ENCODE assay signal across 21 cellular contexts in genomic region chrX:48903290-48903689, GRCh38.
"Had no signal": no experiment of that assay in that cellular context is flagged by ENCODE, and none has a peak within 500 bp of the region (broad histone marks: within the 10 kb centered on the region; RNA-seq: fewer than 3 reads in every experiment).

No MANE protein-coding gene starts in this region.

- H3K27me3 ChIP-seq: MG63, Peyer's patch had no signal

- H3K9me3 Mint-ChIP-seq: activated CD4-positive, alpha-beta memory T cell treated with anti-CD3 and anti-CD28 coated beads for 36 hours; activated CD4-positive, alpha-beta T cell treated with anti-CD3 and anti-CD28 coated beads, Interleukin-2, amount 10 ng/mL, durations not matched to agents 24 days and 14 days; activated T-helper 1 cell treated with anti-CD3 and anti-CD28 coated beads, Interleukin-12 subunit alpha, Interleukin-12 subunit beta, Interleukin-2, Interleukin-4 antibody, amounts not matched to agents 30 ng/mL and 10 ng/mL and 1 ng/mL, durations not matched to agents 14 hours and 24 hours and 36 hours; T-helper 1 cell treated with Interleukin-12 subunit alpha and Interleukin-12 subunit beta and Interleukin-4 antibody, amounts not matched to agents 30 μg/mL and 1 μg/mL, for 36 hours; WTC11 had no signal

- H3K27me3 Mint-ChIP-seq: activated CD4-positive, alpha-beta memory T cell treated with anti-CD3 and anti-CD28 coated beads for 36 hours; activated CD4-positive, alpha-beta T cell treated with anti-CD3 and anti-CD28 coated beads, Interleukin-2, amount 10 ng/mL, durations not matched to agents 24 days and 14 days had no signal

- H3K9me3 ChIP-seq: breast epithelium, MG63, Peyer's patch had no signal

- H3K36me3 ChIP-seq: breast epithelium had no signal

- H3K4me3 ChIP-seq: breast epithelium, MG63, Peyer's patch had no signal

- H3K4me1 ChIP-seq: breast epithelium had no signal

- H3K27ac ChIP-seq: breast epithelium, Peyer's patch had no signal

- H3K4me3 Mint-ChIP-seq: activated CD4-positive, alpha-beta memory T cell treated with anti-CD3 and anti-CD28 coated beads for 36 hours; activated CD4-positive, alpha-beta T cell treated with anti-CD3 and anti-CD28 coated beads, Interleukin-2, amount 10 ng/mL, durations not matched to agents 24 days and 14 days; activated T-helper 1 cell treated with anti-CD3 and anti-CD28 coated beads, Interleukin-12 subunit alpha, Interleukin-12 subunit beta, Interleukin-2, Interleukin-4 antibody, amounts not matched to agents 30 ng/mL and 10 ng/mL and 1 ng/mL, durations not matched to agents 14 hours and 24 hours and 36 hours; T-helper 1 cell treated with Interleukin-12 subunit alpha and Interleukin-12 subunit beta and Interleukin-4 antibody, amounts not matched to agents 30 μg/mL and 1 μg/mL, for 36 hours; WTC11 had no signal

- DNase-seq: activated CD4-positive, alpha-beta memory T cell treated with anti-CD3 and anti-CD28 coated beads for 36 hours; activated CD4-positive, alpha-beta T cell treated with anti-CD3 and anti-CD28 coated beads, Interleukin-2, amount 10 ng/mL, durations not matched to agents 24 days and 14 days; activated CD4-positive, CD25-positive, alpha-beta regulatory T cell treated with anti-CD3 and anti-CD28 coated beads, Interleukin-2, amount 50 U/mL, for 72 hours; activated CD8-positive, alpha-beta memory T cell treated with anti-CD3 and anti-CD28 coated beads for 24 hours; activated effector memory CD4-positive, alpha-beta T cell treated with Interleukin-2 at 50 U/mL for 16 hours; activated naive CD4-positive, alpha-beta T cell treated with Interleukin-2 at 50 U/mL for 16 hours; caudate nucleus; MG63; NCI-H1105 treated with DMSO at 0.1 percent for 48 hours; NCI-H1436 treated with DMSO at 0.1 percent for 48 hours; NCI-H187; NCI-H2081; NCI-H446; NCI-H524; Peyer's patch; SHP77 treated with DMSO at 0.1 percent for 48 hours; T-helper 9 cell had no signal

- H3K27ac Mint-ChIP-seq: activated CD4-positive, alpha-beta memory T cell treated with anti-CD3 and anti-CD28 coated beads for 36 hours; activated CD4-positive, alpha-beta T cell treated with anti-CD3 and anti-CD28 coated beads, Interleukin-2, amount 10 ng/mL, durations not matched to agents 24 days and 14 days; activated T-helper 1 cell treated with anti-CD3 and anti-CD28 coated beads, Interleukin-12 subunit alpha, Interleukin-12 subunit beta, Interleukin-2, Interleukin-4 antibody, amounts not matched to agents 30 ng/mL and 10 ng/mL and 1 ng/mL, durations not matched to agents 14 hours and 24 hours and 36 hours; T-helper 1 cell treated with Interleukin-12 subunit alpha and Interleukin-12 subunit beta and Interleukin-4 antibody, amounts not matched to agents 30 μg/mL and 1 μg/mL, for 36 hours; WTC11 had no signal
